In the genomic region with DNA sequence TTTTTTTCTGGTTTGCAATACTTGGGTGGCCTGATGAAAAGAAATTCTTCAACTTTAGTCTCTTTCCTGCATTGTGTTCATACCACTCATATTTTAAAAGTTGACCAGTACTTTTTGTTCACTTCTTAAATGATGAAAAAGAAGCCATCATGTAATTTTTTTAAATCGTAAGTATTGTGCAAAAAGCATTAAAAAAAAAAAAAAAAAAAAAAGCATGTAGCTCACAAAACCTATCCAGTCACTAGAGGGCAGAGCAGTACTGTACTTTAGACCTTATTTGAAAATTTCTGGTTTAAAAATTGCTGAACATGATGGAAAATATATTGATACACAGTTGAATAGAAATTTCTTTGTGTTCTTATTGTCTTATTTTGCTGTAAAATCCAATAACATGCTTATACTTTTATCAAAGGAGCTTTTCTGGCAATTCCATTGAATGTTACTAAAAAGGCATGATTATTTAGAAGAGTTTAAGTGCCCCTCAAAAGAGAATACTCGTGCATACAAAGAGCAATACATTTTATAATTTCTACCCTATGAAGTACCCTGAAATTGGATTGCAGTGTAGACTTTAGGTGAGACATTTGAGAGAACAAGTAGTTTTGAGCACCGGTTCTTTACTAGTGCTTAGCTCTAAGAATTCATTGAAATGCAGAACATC, we compare ENCODE assay signal across 8 cellular contexts.
DNase-seq lines count a peak whose midpoint lies in the region; ATAC-seq and TF ChIP-seq lines count a peak whose summit lies in the region.
"Had no signal": no experiment of that assay in that cellular context is flagged by ENCODE, and none has a peak within 500 bp of the region (broad histone marks: within the 10 kb centered on the region; RNA-seq: fewer than 3 reads in every experiment).

No MANE protein-coding gene starts in this region.

- ATAC-seq in GM19035 (IDR thresholded peaks at IDR 0.05; ENCODE audit: unreplicated experiment) (no peak), GM19324 (IDR thresholded peaks at IDR 0.05; ENCODE audit: low FRiP score, unreplicated experiment) (no peak)

- H3K27ac ChIP-seq in effector memory CD4-positive, alpha-beta T cell (ENCODE audit: insufficient read depth, low read length, poor library complexity, severe bottlenecking) = no peak overlapping the region
- H3K27ac ChIP-seq: skin epidermis had no signal

- H3K4me3 ChIP-seq in NB4 (ENCODE audit: low read depth, low read length) (no peak overlapping the region), astrocyte of the cerebellum (ENCODE audit: low read depth, low read length) (no peak overlapping the region)
- H3K4me3 ChIP-seq in effector memory CD4-positive, alpha-beta T cell (ENCODE audit: insufficient read depth, low read depth, low read length, poor library complexity, severe bottlenecking) = no peak overlapping the region
- H3K4me3 ChIP-seq: skin epidermis had no signal

- POLR2A ChIA-PET in GM10248 (lab: Yijun Ruan, JAX) = interaction anchor here (0.6 kb wide), 1 partner anchor 15 kb away, joined by 5 read pairs; no protein-coding TSS in a partner anchor

- no peak for DNase-seq in GM10248 (ENCODE audit: extremely low spot score)
- peak; percentile 42 for DNase-seq in NB4 (ENCODE audit: low read depth)
- DNase-seq in astrocyte of the cerebellum (ENCODE audit: low read depth) = no peak
- DNase-seq in lung microvascular endothelial cell (ENCODE audit: low read depth in 2 of 2) = peak; percentile 66 to 84
- no peak for DNase-seq in effector memory CD4-positive, alpha-beta T cell

- in situ Hi-C loops in astrocyte of the cerebellum (cut with HindIII; ENCODE audit: low sequenced_read_pairs) = no loop called here

- H3K27me3 ChIP-seq in effector memory CD4-positive, alpha-beta T cell (replicated peaks; ENCODE audit: control insufficient read depth, insufficient read depth, low read length, poor library complexity, severe bottlenecking) = no peaks in the 10 kb centered on the region

- H3K9me3 ChIP-seq in effector memory CD4-positive, alpha-beta T cell (ENCODE audit: control insufficient read depth, low read length) = no peaks in the 10 kb centered on the region

- CTCF ChIA-PET in GM10248 (lab: Yijun Ruan, JAX) = interaction anchor here (0.5 to 5.0 kb wide), 23 partner anchors 11 to 817 kb away, joined by 3 to 31 read pairs (median 4); no protein-coding TSS in a partner anchor

- TF ChIP-seq POLR2A in NB4 (IDR thresholded peaks at IDR 0.05; ENCODE audit: extremely low read depth, insufficient read length) = no peak

- H3K36me3 ChIP-seq in effector memory CD4-positive, alpha-beta T cell (ENCODE audit: control insufficient read depth, insufficient read depth, low read length) = no peaks in the 10 kb centered on the region

- H3K4me1 ChIP-seq in effector memory CD4-positive, alpha-beta T cell (ENCODE audit: control insufficient read depth, insufficient read depth, low read length, poor library complexity, severe bottlenecking) = no peaks in the 10 kb centered on the region

- TF ChIP-seq CTCF in GM10248 (IDR thresholded peaks at IDR 0.05; ENCODE audit: control extremely low read depth, extremely low read depth, low read depth, missing control alignments) (peak; percentile 49), NB4 (IDR thresholded peaks at IDR 0.05; ENCODE audit: low read depth, low read length) (peak; percentile 38), astrocyte of the cerebellum (IDR thresholded peaks at IDR 0.05; ENCODE audit: low read depth, low read length, missing control alignments) (peak; percentile 42)

Comparison
In these comparisons a context has a peak if more than half of its experiments do, and no peak if none do; other contexts are left out.
1. DNase-seq: peak in NB4 (single experiment) and lung microvascular endothelial cell (2 of 2); none in GM10248 (single experiment), astrocyte of the cerebellum (single experiment) and effector memory CD4-positive, alpha-beta T cell (0 of 3).
2. Peak in every context shown above with its lines, with median percentiles within 50 percentile points of each other: CTCF ChIP-seq.